1 cellular context compared by ENCODE assay signal in genomic region chr2:239467281-239467955, GRCh38.
TF ChIP-seq lines count a peak whose summit lies in the region.

No MANE protein-coding gene starts in this region.

TF ChIP-seq in IMR-90, 13 proteins besides CTCF, POLR2A, EP300 and RAD21:
- no peak for TF ChIP-seq NFE2L2 (IDR thresholded peaks at IDR 0.05; ENCODE audit: low read depth, low read length)
- no peak for TF ChIP-seq SMC3 (IDR thresholded peaks at IDR 0.05; ENCODE audit: low read depth, low read length)
- TF ChIP-seq CEBPB (IDR thresholded peaks at IDR 0.05; ENCODE audit: low read depth, low read length) = no peak
- no peak for TF ChIP-seq USF2 (IDR thresholded peaks at IDR 0.05; ENCODE audit: low read depth, low read length)
- no peak for TF ChIP-seq FOS (IDR thresholded peaks at IDR 0.05; ENCODE audit: low read depth, low read length)
- no peak for TF ChIP-seq MAZ (IDR thresholded peaks at IDR 0.05; ENCODE audit: borderline replicate concordance, low read depth, low read length)
- no peak for TF ChIP-seq CHD1 (IDR thresholded peaks at IDR 0.05; ENCODE audit: low read depth, low read length)
- no peak for TF ChIP-seq ELK1 (IDR thresholded peaks at IDR 0.05; ENCODE audit: borderline replicate concordance, low read depth, low read length)
- TF ChIP-seq BHLHE40 (IDR thresholded peaks at IDR 0.05; ENCODE audit: low read depth, low read length) = no peak
- TF ChIP-seq MXI1 (IDR thresholded peaks at IDR 0.05; ENCODE audit: borderline replicate concordance, low read depth, low read length) = no peak
- no peak for TF ChIP-seq RFX5 (IDR thresholded peaks at IDR 0.05; ENCODE audit: low read depth, low read length)
- no peak for TF ChIP-seq MAFK (IDR thresholded peaks at IDR 0.05; ENCODE audit: low read depth, low read length)
- no peak for TF ChIP-seq RCOR1 (IDR thresholded peaks at IDR 0.05; ENCODE audit: insufficient replicate concordance, low read length)
